1 cellular context compared by ENCODE assay signal in the genomic region with DNA sequence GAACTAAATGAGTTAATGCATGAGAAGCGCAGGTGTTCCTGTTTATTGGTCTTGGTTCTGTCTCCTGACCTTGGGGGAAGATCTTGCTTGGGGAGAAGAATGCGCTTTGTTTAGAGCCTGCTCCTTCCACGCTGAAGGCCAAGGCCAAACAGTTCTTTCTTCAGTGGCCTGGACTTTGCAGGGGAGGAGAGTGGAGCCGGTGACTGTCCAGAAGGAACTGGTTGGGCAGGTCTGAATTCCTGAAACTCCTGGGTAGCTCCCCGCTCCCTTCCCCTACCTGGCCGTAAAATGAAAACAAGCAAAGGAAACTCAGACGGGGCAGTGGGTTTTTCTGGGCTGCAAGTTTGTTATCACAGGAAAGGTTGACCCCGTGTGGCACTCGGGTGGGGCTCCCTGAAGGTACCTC.
TF ChIP-seq lines count a peak whose summit lies in the region.

No MANE protein-coding gene starts in this region.

TF ChIP-seq in Ishikawa, 13 proteins besides CTCF, POLR2A, EP300 and RAD21 (continued from another document):
- TF ChIP-seq, protein P1, sequence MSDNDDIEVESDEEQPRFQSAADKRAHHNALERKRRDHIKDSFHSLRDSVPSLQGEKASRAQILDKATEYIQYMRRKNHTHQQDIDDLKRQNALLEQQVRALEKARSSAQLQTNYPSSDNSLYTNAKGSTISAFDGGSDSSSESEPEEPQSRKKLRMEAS (IDR thresholded peaks at IDR 0.05) = peak; percentile 68
- TF ChIP-seq NFIC (IDR thresholded peaks at IDR 0.05) (peak; percentile 66; the same call in 1 of the 2 replicates), ZBTB7A (IDR thresholded peaks at IDR 0.05; ENCODE audit: low read depth) (no peak), CEBPB (IDR thresholded peaks at IDR 0.05) (no peak), EGR1 (IDR thresholded peaks at IDR 0.05) (no peak)
TF ChIP-seq in Ishikawa: peak in this region for 6.
